1 cellular context compared by ENCODE assay signal in genomic region chr14:59754256-59754655, GRCh38.
TF ChIP-seq lines count a peak whose summit lies in the region.

No MANE protein-coding gene starts in this region.

TF ChIP-seq in GM23338, 12 proteins besides CTCF, POLR2A, EP300 and RAD21 (continued from another document):
- no peak for TF ChIP-seq ZNF462 (CRISPR knock-in tag; IDR thresholded peaks at IDR 0.05)
- no peak for TF ChIP-seq REST (IDR thresholded peaks at IDR 0.05; ENCODE audit: unreplicated experiment)
- TF ChIP-seq EZH2phosphoT487 (IDR thresholded peaks at IDR 0.05; ENCODE audit: unreplicated experiment), result no peak
- TF ChIP-seq POLR2AphosphoS5 (IDR thresholded peaks at IDR 0.05; ENCODE audit: low read depth), result no peak
- TF ChIP-seq CREB1 (CRISPR knock-in tag; IDR thresholded peaks at IDR 0.05; ENCODE audit: low read depth), result no peak
- no peak for TF ChIP-seq STAT1 (IDR thresholded peaks at IDR 0.05; ENCODE audit: unreplicated experiment)
- TF ChIP-seq ZNF114 (CRISPR knock-in tag; IDR thresholded peaks at IDR 0.05), result no peak
- TF ChIP-seq ZNF331 (CRISPR knock-in tag; IDR thresholded peaks at IDR 0.05; ENCODE audit: low read depth), result no peak
